10 cellular contexts compared by ENCODE assay signal in the genomic region with DNA sequence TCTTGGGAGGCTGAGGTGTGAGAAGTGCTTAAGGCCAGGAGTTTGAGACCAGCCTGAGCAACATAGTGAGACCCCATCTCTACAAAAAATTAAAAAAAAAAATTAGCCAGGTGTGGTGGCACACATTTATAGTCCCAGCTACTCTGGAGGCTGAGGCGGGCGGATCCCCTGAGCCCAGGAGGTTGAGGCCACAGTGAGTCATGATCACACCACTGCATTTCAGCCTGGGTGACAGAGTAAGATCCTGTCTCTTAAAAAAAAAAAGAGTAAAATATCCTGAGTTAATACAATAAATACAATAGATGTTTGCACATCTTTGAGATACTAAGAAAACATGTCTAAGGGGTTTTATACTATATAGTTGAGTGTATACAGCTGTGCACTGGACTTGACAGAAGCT. TPM values are rescaled to one million over a fixed set of nuclear protein-coding genes. Genes with fewer than 3 reads are reported as not detected.
"Had no signal": no experiment of that assay in that cellular context is flagged by ENCODE, and none has a peak within 500 bp of the region (broad histone marks: within the 10 kb centered on the region; RNA-seq: fewer than 3 reads in every experiment).

No MANE protein-coding gene starts in this region.

RNA-seq across cellular contexts. Expression of gene TSPYL6, which starts 38.6 kb away (rescaled TPM):
- total RNA-seq: activated CD4-positive, alpha-beta memory T cell treated with anti-CD3 and anti-CD28 coated beads, Interleukin-2, amount 10 ng/mL, durations not matched to agents 7 days and 5 days; activated CD8-positive, alpha-beta memory T cell treated with anti-CD3 and anti-CD28 coated beads for 36 hours; activated naive CD8-positive, alpha-beta T cell treated with anti-CD3 and anti-CD28 coated beads for 36 hours; activated T-cell treated with anti-CD3 and anti-CD28 coated beads, Interleukin-2, amount 50 U/mL, for 72 hours; activated T-helper 17 cell treated with anti-CD3 and anti-CD28 coated beads, Interleukin-2, amount 50 U/mL, for 72 hours; cardiac muscle cell; chondrocyte; NCI-H460; Peyer's patch; Right ventricle myocardium superior had no signal
- polyA plus RNA-seq: cardiac muscle cell had no signal
